In genomic region chr2:191015831-191016230, GRCh38 we compare ENCODE assay signal across 15 cellular contexts. TPM values are rescaled to one million over a fixed set of nuclear protein-coding genes. Genes with fewer than 3 reads are reported as not detected.
A peak's percentile ranks its signal among the peaks of the same experiment; 100 is the strongest.
DNase-seq lines count a peak whose midpoint lies in the region; ATAC-seq and TF ChIP-seq lines count a peak whose summit lies in the region.
"Had no signal": no experiment of that assay in that cellular context is flagged by ENCODE, and none has a peak within 500 bp of the region (broad histone marks: within the 10 kb centered on the region; RNA-seq: fewer than 3 reads in every experiment).

No MANE protein-coding gene starts in this region.

- intact Hi-C loops in activated T-helper 1 cell treated with anti-CD3 and anti-CD28 coated beads, Interleukin-12 subunit alpha, Interleukin-12 subunit beta, Interleukin-2, Interleukin-4 antibody, amounts not matched to agents 30 ng/mL and 10 ng/mL and 1 ng/mL, durations not matched to agents 14 hours and 24 hours and 36 hours (cut with micrococcal nuclease) = loop anchor here (2.0 to 10.0 kb wide), 2 partner anchors 667 to 1351 kb away; partner anchors contain the start of gene ASNSD1
- intact Hi-C loops in naive thymus-derived CD4-positive, alpha-beta T cell (cut with micrococcal nuclease) = loop anchor here (2.0 kb wide), 2 partner anchors 367 to 607 kb away; partner anchors contain the start of genes MFSD6 (in 2 of the 2) and NAB1 (in 1 of the 2)

- no peak for DNase-seq in activated naive CD8-positive, alpha-beta T cell treated with anti-CD3 and anti-CD28 coated beads for 36 hours
- DNase-seq in activated naive CD8-positive, alpha-beta T cell treated with anti-CD3 and anti-CD28 coated beads, Interleukin-2, amount 50 U/mL, for 24 hours = no peak
- no peak for DNase-seq in activated T-helper 1 cell treated with anti-CD3 and anti-CD28 coated beads, Interleukin-12 subunit alpha, Interleukin-12 subunit beta, Interleukin-2, Interleukin-4 antibody, amounts not matched to agents 30 ng/mL and 10 ng/mL and 1 ng/mL, durations not matched to agents 14 hours and 24 hours and 36 hours (ENCODE audit: low spot score)
- DNase-seq in naive thymus-derived CD4-positive, alpha-beta T cell = no peak
- no peak for DNase-seq in NCI-H1092 (lab: John Stamatoyannopoulos, UW)
- DNase-seq: 8988T, DMS153, DMS79, GDM1, HCEC 1CT, IMR-90 had no signal

- H3K27ac Mint-ChIP-seq in activated naive CD8-positive, alpha-beta T cell treated with anti-CD3 and anti-CD28 coated beads for 36 hours = no peak overlapping the region
- H3K27ac Mint-ChIP-seq in activated naive CD8-positive, alpha-beta T cell treated with anti-CD3 and anti-CD28 coated beads, Interleukin-2, amount 50 U/mL, for 24 hours = no peak overlapping the region
- H3K27ac Mint-ChIP-seq in activated T-helper 1 cell treated with anti-CD3 and anti-CD28 coated beads, Interleukin-12 subunit alpha, Interleukin-12 subunit beta, Interleukin-2, Interleukin-4 antibody, amounts not matched to agents 30 ng/mL and 10 ng/mL and 1 ng/mL, durations not matched to agents 14 hours and 24 hours and 36 hours = peak overlapping the region; percentile 23
- no peak overlapping the region for H3K27ac Mint-ChIP-seq in naive thymus-derived CD4-positive, alpha-beta T cell
- H3K27ac Mint-ChIP-seq: GM23338 had no signal

- peak overlapping the region; percentile 87 for H3K27ac ChIP-seq in naive thymus-derived CD4-positive, alpha-beta T cell (ENCODE audit: low read depth, low read length)

- no peaks in the 10 kb centered on the region for H3K9me3 ChIP-seq in naive thymus-derived CD4-positive, alpha-beta T cell (ENCODE audit: control insufficient read depth in 2 of 3, low read length in 3 of 3)
- H3K9me3 ChIP-seq: BLaER1 treated with 17β-estradiol and CSF1 and Interleukin-3, amounts not matched to agents 10 nM and 100 nM had no signal

- CTCF ChIA-PET in naive thymus-derived CD4-positive, alpha-beta T cell (lab: Charles Lee) = no interaction called here

- H3K27me3 Mint-ChIP-seq in activated naive CD8-positive, alpha-beta T cell treated with anti-CD3 and anti-CD28 coated beads for 36 hours = no peaks in the 10 kb centered on the region
- H3K27me3 Mint-ChIP-seq in activated naive CD8-positive, alpha-beta T cell treated with anti-CD3 and anti-CD28 coated beads, Interleukin-2, amount 50 U/mL, for 24 hours = peaks cover 2% of the 10 kb centered on the region
- peaks cover 2% of the 10 kb centered on the region for H3K27me3 Mint-ChIP-seq in activated T-helper 1 cell treated with anti-CD3 and anti-CD28 coated beads, Interleukin-12 subunit alpha, Interleukin-12 subunit beta, Interleukin-2, Interleukin-4 antibody, amounts not matched to agents 30 ng/mL and 10 ng/mL and 1 ng/mL, durations not matched to agents 14 hours and 24 hours and 36 hours (ENCODE audit: insufficient read depth)
- H3K27me3 Mint-ChIP-seq in naive thymus-derived CD4-positive, alpha-beta T cell = peaks cover 0 to 2% (median 0%) of the 10 kb centered on the region in 5 donors

- peaks cover 0 to 6% (median 0%) of the 10 kb centered on the region in 3 experiments for H3K36me3 ChIP-seq in naive thymus-derived CD4-positive, alpha-beta T cell (ENCODE audit: control insufficient read depth in 2 of 3, insufficient read depth in 3 of 3, low read length in 3 of 3)

- POLR2A ChIA-PET in naive thymus-derived CD4-positive, alpha-beta T cell (lab: Charles Lee) = interaction anchor here (0.8 to 6.6 kb wide), 5 partner anchors 8 to 135 kb away, joined by 3 to 58 read pairs (median 27); partner anchors contain the start of gene GLS

- ATAC-seq in activated naive CD8-positive, alpha-beta T cell treated with anti-CD3 and anti-CD28 coated beads, Interleukin-2, amount 50 U/mL, for 24 hours = no peak
- ATAC-seq in naive thymus-derived CD4-positive, alpha-beta T cell = no peak
- ATAC-seq in HG03139 (IDR thresholded peaks at IDR 0.05; ENCODE audit: unreplicated experiment) (no peak), SK-N-SH treated with all-trans-retinoic acid at 6 μM for 48 hours (no peak)
- ATAC-seq: GM23338 had no signal

- peaks cover 29% of the 10 kb centered on the region for H3K4me1 Mint-ChIP-seq in activated naive CD8-positive, alpha-beta T cell treated with anti-CD3 and anti-CD28 coated beads for 36 hours
- peaks cover 42% of the 10 kb centered on the region for H3K4me1 Mint-ChIP-seq in activated naive CD8-positive, alpha-beta T cell treated with anti-CD3 and anti-CD28 coated beads, Interleukin-2, amount 50 U/mL, for 24 hours
- H3K4me1 Mint-ChIP-seq in activated T-helper 1 cell treated with anti-CD3 and anti-CD28 coated beads, Interleukin-12 subunit alpha, Interleukin-12 subunit beta, Interleukin-2, Interleukin-4 antibody, amounts not matched to agents 30 ng/mL and 10 ng/mL and 1 ng/mL, durations not matched to agents 14 hours and 24 hours and 36 hours (ENCODE audit: low read depth) = peaks cover 45% of the 10 kb centered on the region
- H3K4me1 Mint-ChIP-seq in naive thymus-derived CD4-positive, alpha-beta T cell = peaks cover 13 to 47% (median 36%) of the 10 kb centered on the region in 7 donors
- H3K4me1 Mint-ChIP-seq: GM23338 had no signal

- H3K27me3 ChIP-seq in naive thymus-derived CD4-positive, alpha-beta T cell (ENCODE audit: control insufficient read depth in 2 of 2, insufficient read depth in 2 of 2, low read length in 2 of 2) = no peaks in the 10 kb centered on the region
- H3K27me3 ChIP-seq: BLaER1 treated with 17β-estradiol and CSF1 and Interleukin-3, amounts not matched to agents 10 nM and 100 nM had no signal

- H3K4me1 ChIP-seq in naive thymus-derived CD4-positive, alpha-beta T cell (ENCODE audit: control insufficient read depth in 2 of 2, insufficient read depth in 2 of 2, low read length in 2 of 2) = peaks cover 42% of the 10 kb centered on the region in 2 donors

- peak overlapping the region; percentile 22 for H3K4me3 Mint-ChIP-seq in activated naive CD8-positive, alpha-beta T cell treated with anti-CD3 and anti-CD28 coated beads for 36 hours
- H3K4me3 Mint-ChIP-seq in activated naive CD8-positive, alpha-beta T cell treated with anti-CD3 and anti-CD28 coated beads, Interleukin-2, amount 50 U/mL, for 24 hours = no peak overlapping the region
- no peak overlapping the region for H3K4me3 Mint-ChIP-seq in activated T-helper 1 cell treated with anti-CD3 and anti-CD28 coated beads, Interleukin-12 subunit alpha, Interleukin-12 subunit beta, Interleukin-2, Interleukin-4 antibody, amounts not matched to agents 30 ng/mL and 10 ng/mL and 1 ng/mL, durations not matched to agents 14 hours and 24 hours and 36 hours
- H3K4me3 Mint-ChIP-seq in naive thymus-derived CD4-positive, alpha-beta T cell = no peak overlapping the region
- H3K4me3 Mint-ChIP-seq: GM23338 had no signal

- no peak overlapping the region for H3K4me3 ChIP-seq in naive thymus-derived CD4-positive, alpha-beta T cell (ENCODE audit: low read length)
- H3K4me3 ChIP-seq: BLaER1 treated with 17β-estradiol and CSF1 and Interleukin-3, amounts not matched to agents 10 nM and 100 nM; GM23338 had no signal

- peaks cover 18% of the 10 kb centered on the region for H3K36me3 Mint-ChIP-seq in activated naive CD8-positive, alpha-beta T cell treated with anti-CD3 and anti-CD28 coated beads for 36 hours
- H3K36me3 Mint-ChIP-seq in activated naive CD8-positive, alpha-beta T cell treated with anti-CD3 and anti-CD28 coated beads, Interleukin-2, amount 50 U/mL, for 24 hours (ENCODE audit: low read depth) = peaks cover 13% of the 10 kb centered on the region
- H3K36me3 Mint-ChIP-seq in activated T-helper 1 cell treated with anti-CD3 and anti-CD28 coated beads, Interleukin-12 subunit alpha, Interleukin-12 subunit beta, Interleukin-2, Interleukin-4 antibody, amounts not matched to agents 30 ng/mL and 10 ng/mL and 1 ng/mL, durations not matched to agents 14 hours and 24 hours and 36 hours (ENCODE audit: low read depth) = peaks cover 8% of the 10 kb centered on the region
- H3K36me3 Mint-ChIP-seq in naive thymus-derived CD4-positive, alpha-beta T cell = peaks cover 0 to 10% (median 5%) of the 10 kb centered on the region in 5 donors

- peaks cover 5% of the 10 kb centered on the region for H3K9me3 Mint-ChIP-seq in activated naive CD8-positive, alpha-beta T cell treated with anti-CD3 and anti-CD28 coated beads for 36 hours
- peaks cover 8% of the 10 kb centered on the region for H3K9me3 Mint-ChIP-seq in activated naive CD8-positive, alpha-beta T cell treated with anti-CD3 and anti-CD28 coated beads, Interleukin-2, amount 50 U/mL, for 24 hours
- H3K9me3 Mint-ChIP-seq in activated T-helper 1 cell treated with anti-CD3 and anti-CD28 coated beads, Interleukin-12 subunit alpha, Interleukin-12 subunit beta, Interleukin-2, Interleukin-4 antibody, amounts not matched to agents 30 ng/mL and 10 ng/mL and 1 ng/mL, durations not matched to agents 14 hours and 24 hours and 36 hours = peaks cover 5% of the 10 kb centered on the region
- H3K9me3 Mint-ChIP-seq in naive thymus-derived CD4-positive, alpha-beta T cell = peaks cover 0 to 6% (median 0%) of the 10 kb centered on the region in 11 donors
- H3K9me3 Mint-ChIP-seq: GM23338 had no signal

TF ChIP-seq in SK-N-SH treated with all-trans-retinoic acid at 6 μM for 48 hours, 23 proteins besides CTCF, POLR2A, EP300 and RAD21:
- no peak for TF ChIP-seq ZNF8 (CRISPR knock-in tag; IDR thresholded peaks at IDR 0.05)

RNA-seq across cellular contexts. Expression of gene STAT1, which starts 1.9 kb away (rescaled TPM):
- total RNA-seq in activated naive CD8-positive, alpha-beta T cell treated with anti-CD3 and anti-CD28 coated beads for 36 hours = 100 to 1,000 TPM; 383 to 389 TPM
- total RNA-seq in activated T-helper 1 cell treated with anti-CD3 and anti-CD28 coated beads, Interleukin-12 subunit alpha, Interleukin-12 subunit beta, Interleukin-2, Interleukin-4 antibody, amounts not matched to agents 30 ng/mL and 10 ng/mL and 1 ng/mL, durations not matched to agents 14 hours and 24 hours and 36 hours = 129 and 136 TPM in 2 replicates
- 1,000 to 10,000 TPM in 1 of 5 experiments, 10 to 100 TPM in 4; 74.1 to 1,177 (median 89.6) TPM for total RNA-seq in naive thymus-derived CD4-positive, alpha-beta T cell
- 100 to 1,000 TPM; 221 to 244 TPM for polyA plus RNA-seq in naive thymus-derived CD4-positive, alpha-beta T cell
